In genomic region chr19:16051254-16052025, GRCh38 we compare ENCODE assay signal across 10 cellular contexts. TPM values are rescaled to one million over a fixed set of nuclear protein-coding genes. Genes with fewer than 3 reads are reported as not detected.
DNase-seq lines count a peak whose midpoint lies in the region; ATAC-seq and TF ChIP-seq lines count a peak whose summit lies in the region.
"Had no signal": no experiment of that assay in that cellular context is flagged by ENCODE, and none has a peak within 500 bp of the region (broad histone marks: within the 10 kb centered on the region; RNA-seq: fewer than 3 reads in every experiment).

No MANE protein-coding gene starts in this region.

- H3K36me3 Mint-ChIP-seq in CD4-positive, alpha-beta T cell (ENCODE audit: low read depth) = no peaks in the 10 kb centered on the region
- H3K36me3 Mint-ChIP-seq in activated CD4-positive, alpha-beta memory T cell treated with anti-CD3 and anti-CD28 coated beads, Interleukin-2, amount 10 ng/mL, durations not matched to agents 7 days and 5 days (ENCODE audit: low read depth) = peaks cover 2% of the 10 kb centered on the region

- H3K27ac ChIP-seq in CD4-positive, alpha-beta T cell (ENCODE audit: low read depth, low read length) = no peak overlapping the region
- no peak overlapping the region for H3K27ac ChIP-seq in tibial nerve
- H3K27ac ChIP-seq: parathyroid adenoma, RWPE1 had no signal

- peaks cover 11% of the 10 kb centered on the region for H3K4me1 Mint-ChIP-seq in CD4-positive, alpha-beta T cell (ENCODE audit: low read depth)
- peaks cover 2% of the 10 kb centered on the region for H3K4me1 Mint-ChIP-seq in activated CD4-positive, alpha-beta memory T cell treated with anti-CD3 and anti-CD28 coated beads, Interleukin-2, amount 10 ng/mL, durations not matched to agents 7 days and 5 days

- intact Hi-C loops in CD4-positive, alpha-beta T cell (cut with DNase I, micrococcal nuclease) = no loop called here
- intact Hi-C loops in left ventricle myocardium superior (cut with micrococcal nuclease) = no loop called here

- peak; percentile 99 for ATAC-seq in CD4-positive, alpha-beta T cell (ENCODE audit: poor library complexity)
- ATAC-seq in left ventricle myocardium superior = peak; percentile 50

- POLR2A ChIA-PET in CD4-positive, alpha-beta T cell (lab: Charles Lee) = interaction anchor here (0.6 to 0.7 kb wide), 2 partner anchors 59 to 320 kb away, joined by 3 read pairs; no protein-coding TSS in a partner anchor
- POLR2A ChIA-PET in activated CD4-positive, alpha-beta memory T cell treated with anti-CD3 and anti-CD28 coated beads, Interleukin-2, amount 10 ng/mL, durations not matched to agents 7 days and 5 days (lab: Charles Lee) = interaction anchor here (0.7 to 1.3 kb wide), 3 partner anchors 19 to 33 kb away, joined by 3 to 5 read pairs (median 3); no protein-coding TSS in a partner anchor

- TF ChIP-seq POLR2A in tibial nerve (IDR thresholded peaks at IDR 0.05) = no peak

- TF ChIP-seq EP300 in tibial nerve (IDR thresholded peaks at IDR 0.05) = no peak

- no peaks in the 10 kb centered on the region for H3K9me3 Mint-ChIP-seq in CD4-positive, alpha-beta T cell
- H3K9me3 Mint-ChIP-seq in activated CD4-positive, alpha-beta memory T cell treated with anti-CD3 and anti-CD28 coated beads, Interleukin-2, amount 10 ng/mL, durations not matched to agents 7 days and 5 days = peaks cover 8% of the 10 kb centered on the region

- no peaks in the 10 kb centered on the region for H3K4me1 ChIP-seq in tibial nerve
- H3K4me1 ChIP-seq: parathyroid adenoma had no signal

- H3K4me3 ChIP-seq in tibial nerve = no peak overlapping the region

- no peaks in the 10 kb centered on the region for H3K36me3 ChIP-seq in tibial nerve

- TF ChIP-seq CTCF in CD4-positive, alpha-beta T cell (IDR thresholded peaks at IDR 0.05) = no peak
- TF ChIP-seq CTCF in tibial nerve (IDR thresholded peaks at IDR 0.05) = no peak

- peak in 3 of 10 experiments; percentile 24 to 40 (median 31) for DNase-seq in CD4-positive, alpha-beta T cell
- DNase-seq in HT1080 (ENCODE audit: low read depth) = peak; percentile 43
- peak; percentile 47 for DNase-seq in activated CD4-positive, alpha-beta memory T cell treated with anti-CD3 and anti-CD28 coated beads, Interleukin-2, amount 10 ng/mL, durations not matched to agents 7 days and 5 days
- no peak for DNase-seq in left ventricle myocardium superior
- no peak for DNase-seq in NCI-H526 treated with DMSO at 0.1 percent for 48 hours (lab: John Stamatoyannopoulos, UW)
- no peak for DNase-seq in tibial nerve (ENCODE audit: low spot score in 2 of 2)
- no peak for DNase-seq in NCI-H2107 (lab: John Stamatoyannopoulos, UW)
- DNase-seq in DMS53 treated with DMSO at 0.1 percent for 48 hours (lab: John Stamatoyannopoulos, UW; ENCODE audit: unreplicated experiment) = no peak

- H3K27me3 Mint-ChIP-seq in CD4-positive, alpha-beta T cell = no peaks in the 10 kb centered on the region
- H3K27me3 Mint-ChIP-seq in activated CD4-positive, alpha-beta memory T cell treated with anti-CD3 and anti-CD28 coated beads, Interleukin-2, amount 10 ng/mL, durations not matched to agents 7 days and 5 days = peaks cover 17% of the 10 kb centered on the region

- 37 to 40% methylated on average over 11 of the region's 11 CpGs for WGBS in tibial nerve, 2 donors

- H3K27me3 ChIP-seq in CD4-positive, alpha-beta T cell (ENCODE audit: control insufficient read depth, insufficient read depth, low read length) = no peaks in the 10 kb centered on the region
- H3K27me3 ChIP-seq in tibial nerve = no peaks in the 10 kb centered on the region

- no peak overlapping the region for H3K27ac Mint-ChIP-seq in CD4-positive, alpha-beta T cell
- H3K27ac Mint-ChIP-seq in activated CD4-positive, alpha-beta memory T cell treated with anti-CD3 and anti-CD28 coated beads, Interleukin-2, amount 10 ng/mL, durations not matched to agents 7 days and 5 days = no peak overlapping the region

- H3K9me3 ChIP-seq in CD4-positive, alpha-beta T cell (ENCODE audit: control insufficient read depth, low read length) = no peaks in the 10 kb centered on the region
- peaks cover 0 to 12% (median 0%) of the 10 kb centered on the region in 4 donors for H3K9me3 ChIP-seq in tibial nerve

- CTCF ChIA-PET in CD4-positive, alpha-beta T cell (lab: Charles Lee) = interaction anchor here (0.6 to 1.9 kb wide), 5 partner anchors 10 to 60 kb away, joined by 3 to 6 read pairs (median 3); partner anchors contain the start of gene RAB8A
- CTCF ChIA-PET in activated CD4-positive, alpha-beta memory T cell treated with anti-CD3 and anti-CD28 coated beads, Interleukin-2, amount 10 ng/mL, durations not matched to agents 7 days and 5 days (lab: Charles Lee) = interaction anchor here (0.6 to 2.5 kb wide), 4 partner anchors 10 to 108 kb away, joined by 3 to 8 read pairs (median 4); no protein-coding TSS in a partner anchor

- no peak overlapping the region for H3K4me3 Mint-ChIP-seq in CD4-positive, alpha-beta T cell
- H3K4me3 Mint-ChIP-seq in activated CD4-positive, alpha-beta memory T cell treated with anti-CD3 and anti-CD28 coated beads, Interleukin-2, amount 10 ng/mL, durations not matched to agents 7 days and 5 days = no peak overlapping the region

RNA-seq across cellular contexts. Expression of gene TPM4, which starts 24.9 kb away (rescaled TPM):
- 100 to 1,000 TPM; 182 to 185 TPM for total RNA-seq in CD4-positive, alpha-beta T cell
- total RNA-seq in HT1080 (2014; rRNA removed; shearing (Covaris generic)) = 473 and 509 TPM in 2 replicates
- 642 and 802 TPM in 2 replicates for polyA plus RNA-seq in HT1080 (2015; cell fraction: cytosol; rRNA removed)
- polyA plus RNA-seq in HT1080 (2015; cell fraction: nucleus; rRNA removed) = 310 and 335 TPM in 2 replicates
- total RNA-seq in activated CD4-positive, alpha-beta memory T cell treated with anti-CD3 and anti-CD28 coated beads, Interleukin-2, amount 10 ng/mL, durations not matched to agents 7 days and 5 days = 100 to 1,000 TPM; 592 to 611 TPM
- total RNA-seq in left ventricle myocardium superior (72.6 TPM), tibial nerve (100 to 1,000 TPM; 471 to 530 (median 493) TPM)

Comparison
In these comparisons a context has a peak if more than half of its experiments do, and no peak if none do; other contexts are left out.
1. DNase-seq: peak in HT1080 (single experiment) and activated CD4-positive, alpha-beta memory T cell treated with anti-CD3 and anti-CD28 coated beads, Interleukin-2, amount 10 ng/mL, durations not matched to agents 7 days and 5 days (single experiment); none in left ventricle myocardium superior (single experiment), NCI-H526 treated with DMSO at 0.1 percent for 48 hours (single experiment), tibial nerve (0 of 2), NCI-H2107 (single experiment) and DMS53 treated with DMSO at 0.1 percent for 48 hours (single experiment).